1 cellular context compared by ENCODE assay signal in genomic region chr12:6065872-6066217, GRCh38.
A peak's percentile ranks its signal among the peaks of the same experiment; 100 is the strongest.
TF ChIP-seq lines count a peak whose summit lies in the region.

No MANE protein-coding gene starts in this region.

TF ChIP-seq in IMR-90, 13 proteins besides CTCF, POLR2A, EP300 and RAD21:
- TF ChIP-seq RFX5 (IDR thresholded peaks at IDR 0.05; ENCODE audit: low read depth, low read length) (no peak), USF2 (IDR thresholded peaks at IDR 0.05; ENCODE audit: low read depth, low read length) (no peak), MAFK (IDR thresholded peaks at IDR 0.05; ENCODE audit: low read depth, low read length) (peak; percentile 46; the same call in 1 of the 2 replicates)
